In the genomic region with DNA sequence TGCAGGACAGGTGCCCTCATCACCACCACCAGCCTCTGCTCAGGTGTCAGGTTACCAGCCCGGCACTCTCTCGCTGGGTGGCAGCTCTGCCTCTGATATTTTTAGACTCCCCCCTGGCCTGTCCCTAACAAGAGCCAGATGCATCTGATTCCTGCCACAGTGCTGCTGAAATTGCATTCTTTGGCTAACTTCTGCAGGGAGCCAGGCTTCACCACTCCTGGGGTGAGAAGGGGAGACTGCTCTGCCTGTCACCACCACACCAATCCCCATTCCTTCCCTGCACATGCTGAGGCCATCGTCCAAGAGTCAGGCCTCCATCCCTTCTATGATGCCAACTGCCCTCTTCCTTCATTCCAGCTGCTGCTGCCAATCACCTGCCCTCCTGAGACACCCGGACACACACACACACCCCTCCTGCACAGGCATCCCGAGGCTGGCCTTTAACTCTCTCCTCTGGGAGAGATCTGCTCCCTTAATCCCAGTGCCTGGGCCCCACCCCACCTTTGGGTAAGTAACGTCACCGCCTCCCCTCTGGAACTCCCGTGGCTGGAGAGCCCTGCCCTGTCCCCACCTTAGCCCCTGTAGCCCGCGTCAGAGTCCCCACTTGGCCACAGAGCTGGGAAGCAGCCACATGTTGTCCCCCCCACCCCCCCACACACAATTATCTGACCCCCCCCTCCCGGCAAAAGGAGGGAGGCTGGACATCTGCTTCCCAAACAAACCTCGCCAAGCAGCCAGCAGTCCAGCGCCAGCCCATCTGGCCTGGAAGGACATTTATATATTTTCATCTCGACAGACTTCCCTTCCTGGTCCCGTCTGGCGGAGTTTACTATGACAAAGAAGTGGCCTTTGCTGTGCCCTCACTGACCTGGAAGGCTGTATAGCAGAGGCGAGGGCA, we compare ENCODE assay signal across 1 cellular context.
TF ChIP-seq lines count a peak whose summit lies in the region.

No MANE protein-coding gene starts in this region.

TF ChIP-seq in WTC11, 78 proteins besides CTCF, POLR2A, EP300 and RAD21 (continued from another document):
- TF ChIP-seq, protein P1, sequence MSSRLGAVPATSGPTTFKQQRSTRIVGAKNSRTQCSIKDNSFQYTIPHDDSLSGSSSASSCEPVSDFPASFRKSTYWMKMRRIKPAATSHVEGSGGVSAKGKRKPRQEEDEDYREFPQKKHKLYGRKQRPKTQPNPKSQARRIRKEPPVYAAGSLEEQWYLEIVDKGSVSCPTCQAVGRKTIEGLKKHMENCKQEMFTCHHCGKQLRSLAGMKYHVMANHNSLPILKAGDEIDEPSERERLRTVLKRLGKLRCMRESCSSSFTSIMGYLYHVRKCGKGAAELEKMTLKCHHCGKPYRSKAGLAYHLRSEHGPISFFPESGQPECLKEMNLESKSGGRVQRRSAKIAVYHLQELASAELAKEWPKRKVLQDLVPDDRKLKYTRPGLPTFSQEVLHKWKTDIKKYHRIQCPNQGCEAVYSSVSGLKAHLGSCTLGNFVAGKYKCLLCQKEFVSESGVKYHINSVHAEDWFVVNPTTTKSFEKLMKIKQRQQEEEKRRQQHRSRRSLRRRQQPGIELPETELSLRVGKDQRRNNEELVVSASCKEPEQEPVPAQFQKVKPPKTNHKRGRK (CRISPR knock-in tag; IDR thresholded peaks at IDR 0.05; ENCODE audit: borderline replicate concordance) = no peak
- TF ChIP-seq NR2C2 (CRISPR knock-in tag; IDR thresholded peaks at IDR 0.05) (no peak), ZNF138 (CRISPR knock-in tag; conservative IDR thresholded peaks at IDR 0.05) (no peak), TCF7 (CRISPR knock-in tag; IDR thresholded peaks at IDR 0.05; ENCODE audit: low read depth) (no peak), CBFB (CRISPR knock-in tag; IDR thresholded peaks at IDR 0.05; ENCODE audit: low read depth) (no peak)
- TF ChIP-seq, protein P2, sequence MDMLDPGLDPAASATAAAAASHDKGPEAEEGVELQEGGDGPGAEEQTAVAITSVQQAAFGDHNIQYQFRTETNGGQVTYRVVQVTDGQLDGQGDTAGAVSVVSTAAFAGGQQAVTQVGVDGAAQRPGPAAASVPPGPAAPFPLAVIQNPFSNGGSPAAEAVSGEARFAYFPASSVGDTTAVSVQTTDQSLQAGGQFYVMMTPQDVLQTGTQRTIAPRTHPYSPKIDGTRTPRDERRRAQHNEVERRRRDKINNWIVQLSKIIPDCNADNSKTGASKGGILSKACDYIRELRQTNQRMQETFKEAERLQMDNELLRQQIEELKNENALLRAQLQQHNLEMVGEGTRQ (CRISPR knock-in tag; IDR thresholded peaks at IDR 0.05) = no peak
- TF ChIP-seq, protein P3, sequence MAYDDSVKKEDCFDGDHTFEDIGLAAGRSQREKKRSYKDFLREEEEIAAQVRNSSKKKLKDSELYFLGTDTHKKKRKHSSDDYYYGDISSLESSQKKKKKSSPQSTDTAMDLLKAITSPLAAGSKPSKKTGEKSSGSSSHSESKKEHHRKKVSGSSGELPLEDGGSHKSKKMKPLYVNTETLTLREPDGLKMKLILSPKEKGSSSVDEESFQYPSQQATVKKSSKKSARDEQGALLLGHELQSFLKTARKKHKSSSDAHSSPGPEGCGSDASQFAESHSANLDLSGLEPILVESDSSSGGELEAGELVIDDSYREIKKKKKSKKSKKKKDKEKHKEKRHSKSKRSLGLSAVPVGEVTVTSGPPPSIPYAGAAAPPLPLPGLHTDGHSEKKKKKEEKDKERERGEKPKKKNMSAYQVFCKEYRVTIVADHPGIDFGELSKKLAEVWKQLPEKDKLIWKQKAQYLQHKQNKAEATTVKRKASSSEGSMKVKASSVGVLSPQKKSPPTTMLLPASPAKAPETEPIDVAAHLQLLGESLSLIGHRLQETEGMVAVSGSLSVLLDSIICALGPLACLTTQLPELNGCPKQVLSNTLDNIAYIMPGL (CRISPR knock-in tag; IDR thresholded peaks at IDR 0.05) = no peak
